Comparison of ENCODE assay signal across 19 cellular contexts in the genomic region with DNA sequence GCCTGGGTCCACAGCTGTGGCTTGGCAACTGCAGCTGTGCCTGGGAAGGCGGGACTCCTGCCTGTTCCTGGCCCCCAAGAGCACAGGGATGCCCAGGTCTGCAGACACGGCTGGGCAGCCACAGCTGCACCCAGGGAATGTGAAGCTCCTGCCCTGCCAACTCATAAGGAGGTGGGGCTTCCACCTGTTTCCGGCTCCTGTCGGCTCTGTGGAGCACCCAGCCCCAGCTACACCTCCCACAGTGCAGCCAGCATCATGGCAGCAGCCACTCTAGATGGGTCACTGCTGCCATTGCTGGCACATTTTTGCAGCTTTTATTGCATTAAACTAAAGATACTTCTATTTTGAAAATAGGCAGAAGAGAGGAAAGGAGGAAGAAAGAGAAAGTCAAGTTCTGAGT.
A peak's percentile ranks its signal among the peaks of the same experiment; 100 is the strongest.
DNase-seq lines count a peak whose midpoint lies in the region; ATAC-seq lines count a peak whose summit lies in the region.
"Had no signal": no experiment of that assay in that cellular context is flagged by ENCODE, and none has a peak within 500 bp of the region (broad histone marks: within the 10 kb centered on the region; RNA-seq: fewer than 3 reads in every experiment).

No MANE protein-coding gene starts in this region.

- no peaks in the 10 kb centered on the region for H3K27me3 Mint-ChIP-seq in stimulated activated naive CD8-positive, alpha-beta T cell treated with anti-CD3 and anti-CD28 coated beads, Interleukin-15, amount 100 ng/mL, for 72 hours
- H3K27me3 Mint-ChIP-seq in CD4-positive, alpha-beta memory T cell: no peaks in the 10 kb centered on the region
- H3K27me3 Mint-ChIP-seq: CD4-positive, CD25-positive, alpha-beta regulatory T cell had no signal

- H3K36me3 ChIP-seq in CD4-positive, alpha-beta memory T cell (ENCODE audit: insufficient read depth, low read length): no peaks in the 10 kb centered on the region
- H3K36me3 ChIP-seq: BE2C had no signal

- no peaks in the 10 kb centered on the region for H3K9me3 ChIP-seq in CD4-positive, alpha-beta memory T cell (ENCODE audit: control insufficient read depth in 1 of 2, low read length in 2 of 2)
- H3K9me3 ChIP-seq: BE2C had no signal

- CTCF ChIA-PET in CD4-positive, alpha-beta memory T cell (lab: Charles Lee; ENCODE audit: partially characterized antibody): no interaction called here

- no peaks in the 10 kb centered on the region for H3K4me1 ChIP-seq in CD4-positive, alpha-beta memory T cell (ENCODE audit: insufficient read depth, low read length)
- H3K4me1 ChIP-seq: BE2C had no signal

- no peaks in the 10 kb centered on the region for H3K27me3 ChIP-seq in CD4-positive, alpha-beta memory T cell (ENCODE audit: insufficient read depth, low read length)
- H3K27me3 ChIP-seq: BE2C had no signal

- peak; percentile 23 for ATAC-seq in stimulated activated naive CD8-positive, alpha-beta T cell treated with anti-CD3 and anti-CD28 coated beads, Interleukin-15, Interleukin-2, amounts not matched to agents 100 U/mL and 50 U/mL, for 24 hours
- ATAC-seq in stimulated activated naive CD8-positive, alpha-beta T cell treated with anti-CD3 and anti-CD28 coated beads, Interleukin-15, amount 100 ng/mL, for 72 hours: no peak

- no peak overlapping the region for H3K4me3 ChIP-seq in CD4-positive, alpha-beta memory T cell (ENCODE audit: low read length in 2 of 2)

- POLR2A ChIA-PET in CD4-positive, alpha-beta memory T cell (lab: Charles Lee; ENCODE audit: partially characterized antibody): no interaction called here

- H3K4me1 Mint-ChIP-seq in stimulated activated naive CD8-positive, alpha-beta T cell treated with anti-CD3 and anti-CD28 coated beads, Interleukin-15, amount 100 ng/mL, for 72 hours: no peaks in the 10 kb centered on the region
- H3K4me1 Mint-ChIP-seq in CD4-positive, alpha-beta memory T cell: no peaks in the 10 kb centered on the region
- H3K4me1 Mint-ChIP-seq: CD4-positive, CD25-positive, alpha-beta regulatory T cell had no signal

- H3K36me3 Mint-ChIP-seq in CD4-positive, alpha-beta memory T cell: no peaks in the 10 kb centered on the region
- H3K36me3 Mint-ChIP-seq: CD4-positive, CD25-positive, alpha-beta regulatory T cell had no signal

- H3K27ac ChIP-seq in CD4-positive, alpha-beta memory T cell (ENCODE audit: low read depth, low read length): no peak overlapping the region

- no peak overlapping the region for H3K4me3 Mint-ChIP-seq in stimulated activated naive CD8-positive, alpha-beta T cell treated with anti-CD3 and anti-CD28 coated beads, Interleukin-15, amount 100 ng/mL, for 72 hours
- H3K4me3 Mint-ChIP-seq in CD4-positive, alpha-beta memory T cell: no peak overlapping the region
- H3K4me3 Mint-ChIP-seq: CD4-positive, CD25-positive, alpha-beta regulatory T cell had no signal

- H3K27ac Mint-ChIP-seq in stimulated activated naive CD8-positive, alpha-beta T cell treated with anti-CD3 and anti-CD28 coated beads, Interleukin-15, amount 100 ng/mL, for 72 hours: no peak overlapping the region
- no peak overlapping the region for H3K27ac Mint-ChIP-seq in CD4-positive, alpha-beta memory T cell
- H3K27ac Mint-ChIP-seq: CD4-positive, CD25-positive, alpha-beta regulatory T cell had no signal

- no peaks in the 10 kb centered on the region for H3K9me3 Mint-ChIP-seq in stimulated activated naive CD8-positive, alpha-beta T cell treated with anti-CD3 and anti-CD28 coated beads, Interleukin-15, amount 100 ng/mL, for 72 hours
- peaks cover 0 to 3% (median 0%) of the 10 kb centered on the region in 8 donors for H3K9me3 Mint-ChIP-seq in CD4-positive, alpha-beta memory T cell

- intact Hi-C loops in CD4-positive, alpha-beta memory T cell (cut with micrococcal nuclease): no loop called here

- no peak for DNase-seq in stimulated activated naive CD8-positive, alpha-beta T cell treated with anti-CD3 and anti-CD28 coated beads, Interleukin-15, Interleukin-2, amounts not matched to agents 100 U/mL and 50 U/mL, for 24 hours
- no peak for DNase-seq in stimulated activated naive CD8-positive, alpha-beta T cell treated with anti-CD3 and anti-CD28 coated beads, Interleukin-15, amount 100 ng/mL, for 72 hours
- DNase-seq in NCI-H69 (lab: John Stamatoyannopoulos, UW) (peak; percentile 7), kidney tubule cell (ENCODE audit: low spot score) (peak; percentile 81)
- DNase-seq in activated effector memory CD4-positive, alpha-beta T cell treated with Interleukin-2 at 50 U/mL for 16 hours: no peak
- DNase-seq in activated CD4-positive, alpha-beta T cell treated with anti-CD3 and anti-CD28 coated beads, Interleukin-2, amount 50 U/mL, for 4 hours: no peak
- no peak for DNase-seq in CD4-positive, alpha-beta memory T cell
- DNase-seq: BE2C; CD4-positive, CD25-positive, alpha-beta regulatory T cell; COR-L47; DMS 273 treated with DMSO at 0.1 percent for 48 hours; KBM-7; NCI-H1092 treated with DMSO at 0.1 percent for 48 hours; NCI-H1436 treated with DMSO at 0.1 percent for 48 hours; NCI-H2029 treated with DMSO at 0.1 percent for 48 hours; NCI-H226; NCI-H510A treated with DMSO at 0.1 percent for 48 hours; NCI-H82; Right ventricle myocardium superior had no signal

Comparison
In these comparisons a context has a peak if more than half of its experiments do, and no peak if none do; other contexts are left out.
1. DNase-seq: peak in NCI-H69 (single experiment) and kidney tubule cell (single experiment); none in stimulated activated naive CD8-positive, alpha-beta T cell treated with anti-CD3 and anti-CD28 coated beads, Interleukin-15, Interleukin-2, amounts not matched to agents 100 U/mL and 50 U/mL, for 24 hours (single experiment), stimulated activated naive CD8-positive, alpha-beta T cell treated with anti-CD3 and anti-CD28 coated beads, Interleukin-15, amount 100 ng/mL, for 72 hours (0 of 2), activated effector memory CD4-positive, alpha-beta T cell treated with Interleukin-2 at 50 U/mL for 16 hours (single experiment), activated CD4-positive, alpha-beta T cell treated with anti-CD3 and anti-CD28 coated beads, Interleukin-2, amount 50 U/mL, for 4 hours (0 of 2) and CD4-positive, alpha-beta memory T cell (0 of 5).